Comparison of ENCODE assay signal across 16 cellular contexts in the genomic region with DNA sequence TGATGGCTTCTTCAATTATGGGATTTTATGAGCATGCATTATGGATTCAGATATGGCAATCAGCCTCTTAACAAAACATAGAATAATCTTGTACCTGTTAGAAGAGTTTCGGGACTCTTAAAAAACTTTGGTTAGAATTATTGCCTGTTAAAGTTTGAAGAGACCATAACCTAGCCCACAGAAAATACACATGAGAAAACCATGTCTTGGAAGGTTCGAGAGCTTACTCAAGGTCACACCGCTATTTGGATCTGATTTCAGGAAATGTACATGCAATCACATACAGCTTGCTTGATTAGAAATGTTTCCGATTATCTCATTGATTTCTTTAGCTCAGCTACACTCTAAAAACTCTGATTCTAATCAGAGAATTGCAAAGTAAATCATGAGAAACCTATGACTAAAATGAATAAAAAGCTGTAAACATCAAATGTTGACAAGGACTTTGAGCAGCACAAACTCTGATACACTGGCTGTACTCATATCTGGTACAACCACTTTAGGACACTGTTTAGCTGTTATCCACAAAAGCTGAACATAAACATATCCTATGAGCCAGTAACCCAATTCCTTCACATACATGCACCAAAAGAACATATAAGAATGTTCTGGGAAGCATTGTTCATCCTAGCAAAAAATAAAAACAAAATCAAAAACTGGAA. TPM values are rescaled to one million over a fixed set of nuclear protein-coding genes. Genes with fewer than 3 reads are reported as not detected.
"Had no signal": no experiment of that assay in that cellular context is flagged by ENCODE, and none has a peak within 500 bp of the region (broad histone marks: within the 10 kb centered on the region; RNA-seq: fewer than 3 reads in every experiment).

No MANE protein-coding gene starts in this region.

- H3K27me3 Mint-ChIP-seq: activated naive CD4-positive, alpha-beta T cell treated with anti-CD3 and anti-CD28 coated beads, Interleukin-2, amount 50 U/mL, for 24 hours; brain; central memory CD8-positive, alpha-beta T cell had no signal

- H3K4me3 Mint-ChIP-seq: activated naive CD4-positive, alpha-beta T cell treated with anti-CD3 and anti-CD28 coated beads, Interleukin-2, amount 50 U/mL, for 24 hours; brain; central memory CD8-positive, alpha-beta T cell had no signal

- H3K4me1 Mint-ChIP-seq: brain had no signal

- H3K4me2 ChIP-seq: hepatocyte had no signal

- H3K27me3 ChIP-seq: hepatocyte, pancreas, tibial artery had no signal

- H3K4me3 ChIP-seq: hepatocyte, pancreas, skin epidermis, tibial artery had no signal

- H3K27ac Mint-ChIP-seq: activated naive CD4-positive, alpha-beta T cell treated with anti-CD3 and anti-CD28 coated beads, Interleukin-2, amount 50 U/mL, for 24 hours; brain had no signal

- DNase-seq: activated CD4-positive, alpha-beta T cell treated with anti-CD3 and anti-CD28 coated beads, Interleukin-2, amount 50 U/mL, for 1 hour; activated effector memory CD4-positive, alpha-beta T cell treated with Interleukin-2 at 50 U/mL for 16 hours; amygdala; effector memory CD4-positive, alpha-beta T cell; pancreas; retina; tibial artery had no signal

- H3K9me3 Mint-ChIP-seq: central memory CD8-positive, alpha-beta T cell had no signal

- H3K27ac ChIP-seq: hepatocyte, pancreas, tibial artery had no signal

- H3K9me3 ChIP-seq: pancreas, tibial artery had no signal

- H2AFZ ChIP-seq: hepatocyte had no signal

RNA-seq across cellular contexts. Expression of a gene that starts 41.4 kb away (rescaled TPM):
- total RNA-seq: epithelial cell of proximal tubule; hepatocyte; kidney epithelial cell; liver; pancreas; T-helper 2 cell treated with Interferon-gamma antibody and Interleukin-4, amounts not matched to agents 100 ng/mL and 5 ng/mL, for 36 hours had no signal

RNA-seq across cellular contexts. Expression of a gene that starts 55.8 kb away (rescaled TPM):
- total RNA-seq: epithelial cell of proximal tubule; hepatocyte; kidney epithelial cell; liver; pancreas; T-helper 2 cell treated with Interferon-gamma antibody and Interleukin-4, amounts not matched to agents 100 ng/mL and 5 ng/mL, for 36 hours had no signal
